Comparison of ENCODE assay signal across 2 cellular contexts in the genomic region with DNA sequence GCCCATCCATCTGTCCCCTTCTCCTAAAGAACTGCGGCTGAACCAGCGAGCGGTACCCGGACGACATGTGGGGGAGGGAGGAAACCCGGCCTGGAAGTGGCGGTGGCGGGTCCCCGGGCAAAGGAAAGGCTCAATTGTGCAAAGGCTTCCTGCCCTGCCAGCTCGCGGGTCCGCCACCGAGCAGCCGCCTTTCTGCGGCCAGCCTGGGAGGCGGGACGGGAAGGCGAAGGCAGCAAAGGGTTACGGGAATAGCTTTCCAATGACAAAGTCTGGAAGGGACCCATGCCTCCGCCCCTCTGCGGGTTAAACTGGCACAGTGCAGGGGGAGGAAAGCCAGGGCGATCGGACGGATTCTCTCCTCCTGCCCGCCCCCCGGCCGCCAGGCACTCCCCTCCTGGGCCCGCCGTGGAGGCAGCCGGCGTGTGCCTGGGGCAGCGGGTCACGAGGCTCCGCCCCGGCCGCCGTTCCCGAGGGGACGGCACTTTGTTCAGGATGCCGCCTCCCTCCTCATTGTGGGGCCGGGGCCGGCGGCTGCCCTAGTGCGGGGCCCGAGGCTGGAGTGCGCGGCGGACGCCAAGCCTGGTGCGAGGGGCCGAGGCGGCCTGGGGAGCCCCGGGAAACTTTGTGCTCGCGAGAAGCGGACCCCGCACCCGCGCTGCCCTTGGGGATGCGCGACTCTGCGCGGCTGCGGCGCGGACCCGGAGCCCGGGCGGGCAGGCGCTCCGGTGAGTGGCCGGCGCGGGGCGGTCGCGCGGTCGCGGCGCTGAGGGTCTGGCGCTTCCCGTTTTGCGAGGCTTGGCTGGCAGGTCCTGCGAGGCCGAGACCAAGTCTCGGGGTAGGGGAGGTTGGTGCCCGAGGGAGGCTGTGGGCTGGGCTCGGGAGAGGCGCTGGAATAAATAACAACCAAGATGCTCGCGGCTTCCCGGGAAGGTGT.
TF ChIP-seq lines count a peak whose summit lies in the region.

A gene with protein sequence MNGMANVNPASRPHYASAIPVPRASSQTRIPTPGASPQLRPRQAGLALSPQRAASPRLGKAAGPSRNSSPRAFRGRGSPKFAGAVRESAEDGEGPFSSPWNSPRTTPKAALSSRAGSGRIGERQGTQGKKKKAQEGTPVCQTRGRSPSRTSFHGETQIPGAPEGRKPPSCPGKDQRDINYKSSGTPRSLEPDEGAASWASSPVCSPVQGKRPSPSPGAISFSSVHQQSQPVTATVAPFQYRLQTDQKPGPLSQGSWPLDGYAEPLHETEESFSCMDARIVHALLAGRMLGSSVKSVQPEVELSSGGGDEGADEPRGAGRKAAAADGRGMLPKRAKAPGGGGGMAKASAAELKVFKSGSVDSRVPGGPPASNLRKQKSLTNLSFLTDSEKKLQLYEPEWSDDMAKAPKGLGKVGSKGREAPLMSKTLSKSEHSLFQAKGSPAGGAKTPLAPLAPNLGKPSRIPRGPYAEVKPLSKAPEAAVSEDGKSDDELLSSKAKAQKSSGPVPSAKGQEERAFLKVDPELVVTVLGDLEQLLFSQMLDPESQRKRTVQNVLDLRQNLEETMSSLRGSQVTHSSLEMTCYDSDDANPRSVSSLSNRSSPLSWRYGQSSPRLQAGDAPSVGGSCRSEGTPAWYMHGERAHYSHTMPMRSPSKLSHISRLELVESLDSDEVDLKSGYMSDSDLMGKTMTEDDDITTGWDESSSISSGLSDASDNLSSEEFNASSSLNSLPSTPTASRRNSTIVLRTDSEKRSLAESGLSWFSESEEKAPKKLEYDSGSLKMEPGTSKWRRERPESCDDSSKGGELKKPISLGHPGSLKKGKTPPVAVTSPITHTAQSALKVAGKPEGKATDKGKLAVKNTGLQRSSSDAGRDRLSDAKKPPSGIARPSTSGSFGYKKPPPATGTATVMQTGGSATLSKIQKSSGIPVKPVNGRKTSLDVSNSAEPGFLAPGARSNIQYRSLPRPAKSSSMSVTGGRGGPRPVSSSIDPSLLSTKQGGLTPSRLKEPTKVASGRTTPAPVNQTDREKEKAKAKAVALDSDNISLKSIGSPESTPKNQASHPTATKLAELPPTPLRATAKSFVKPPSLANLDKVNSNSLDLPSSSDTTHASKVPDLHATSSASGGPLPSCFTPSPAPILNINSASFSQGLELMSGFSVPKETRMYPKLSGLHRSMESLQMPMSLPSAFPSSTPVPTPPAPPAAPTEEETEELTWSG (N-terminal part only) (plus strand): TSS at position 510 of the 934 bp plus-strand sequence. CDS start 83,758 bp downstream, outside the sequence.

TF ChIP-seq in SK-N-SH, 30 proteins besides CTCF, POLR2A, EP300 and RAD21 (continues in another document):
- no peak for TF ChIP-seq NRF1 (IDR thresholded peaks at IDR 0.05; ENCODE audit: low read depth, low read length)
- no peak for TF ChIP-seq IRF3 (IDR thresholded peaks at IDR 0.05; ENCODE audit: low read depth, low read length)
- TF ChIP-seq ELF1 (IDR thresholded peaks at IDR 0.05): no peak
- no peak for TF ChIP-seq EZH2phosphoT487 (IDR thresholded peaks at IDR 0.05; ENCODE audit: borderline replicate concordance, low read depth)
- peak; percentile 59 for TF ChIP-seq CHD2 (IDR thresholded peaks at IDR 0.05; ENCODE audit: low read length, partially characterized antibody)
- TF ChIP-seq SMC3 (IDR thresholded peaks at IDR 0.05; ENCODE audit: low read depth, low read length): no peak
- peak; percentile 65 for TF ChIP-seq TCF12 (IDR thresholded peaks at IDR 0.05)
- peak; percentile 71; the same call in 1 of the 2 replicates for TF ChIP-seq MXI1 (IDR thresholded peaks at IDR 0.05; ENCODE audit: low read depth, low read length)
- TF ChIP-seq GATA2 (CRISPR knock-in tag; IDR thresholded peaks at IDR 0.05): no peak
- TF ChIP-seq MEF2A (IDR thresholded peaks at IDR 0.05; ENCODE audit: borderline replicate concordance, low read depth): no peak; the same call in 1 of the 2 replicates
- peak; percentile 61; the same call in 1 of the 2 replicates for TF ChIP-seq POLR2AphosphoS5 (IDR thresholded peaks at IDR 0.05; ENCODE audit: low read depth, low read length)
- TF ChIP-seq GABPA (IDR thresholded peaks at IDR 0.05; ENCODE audit: low read depth): no peak
- TF ChIP-seq RFX5 (IDR thresholded peaks at IDR 0.05; ENCODE audit: low read length): no peak
- TF ChIP-seq, protein P1, sequence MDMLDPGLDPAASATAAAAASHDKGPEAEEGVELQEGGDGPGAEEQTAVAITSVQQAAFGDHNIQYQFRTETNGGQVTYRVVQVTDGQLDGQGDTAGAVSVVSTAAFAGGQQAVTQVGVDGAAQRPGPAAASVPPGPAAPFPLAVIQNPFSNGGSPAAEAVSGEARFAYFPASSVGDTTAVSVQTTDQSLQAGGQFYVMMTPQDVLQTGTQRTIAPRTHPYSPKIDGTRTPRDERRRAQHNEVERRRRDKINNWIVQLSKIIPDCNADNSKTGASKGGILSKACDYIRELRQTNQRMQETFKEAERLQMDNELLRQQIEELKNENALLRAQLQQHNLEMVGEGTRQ (IDR thresholded peaks at IDR 0.05; ENCODE audit: borderline replicate concordance, low read depth, low read length): no peak
- peak; percentile 21 for TF ChIP-seq PBX3 (IDR thresholded peaks at IDR 0.05)
- TF ChIP-seq, protein P2, sequence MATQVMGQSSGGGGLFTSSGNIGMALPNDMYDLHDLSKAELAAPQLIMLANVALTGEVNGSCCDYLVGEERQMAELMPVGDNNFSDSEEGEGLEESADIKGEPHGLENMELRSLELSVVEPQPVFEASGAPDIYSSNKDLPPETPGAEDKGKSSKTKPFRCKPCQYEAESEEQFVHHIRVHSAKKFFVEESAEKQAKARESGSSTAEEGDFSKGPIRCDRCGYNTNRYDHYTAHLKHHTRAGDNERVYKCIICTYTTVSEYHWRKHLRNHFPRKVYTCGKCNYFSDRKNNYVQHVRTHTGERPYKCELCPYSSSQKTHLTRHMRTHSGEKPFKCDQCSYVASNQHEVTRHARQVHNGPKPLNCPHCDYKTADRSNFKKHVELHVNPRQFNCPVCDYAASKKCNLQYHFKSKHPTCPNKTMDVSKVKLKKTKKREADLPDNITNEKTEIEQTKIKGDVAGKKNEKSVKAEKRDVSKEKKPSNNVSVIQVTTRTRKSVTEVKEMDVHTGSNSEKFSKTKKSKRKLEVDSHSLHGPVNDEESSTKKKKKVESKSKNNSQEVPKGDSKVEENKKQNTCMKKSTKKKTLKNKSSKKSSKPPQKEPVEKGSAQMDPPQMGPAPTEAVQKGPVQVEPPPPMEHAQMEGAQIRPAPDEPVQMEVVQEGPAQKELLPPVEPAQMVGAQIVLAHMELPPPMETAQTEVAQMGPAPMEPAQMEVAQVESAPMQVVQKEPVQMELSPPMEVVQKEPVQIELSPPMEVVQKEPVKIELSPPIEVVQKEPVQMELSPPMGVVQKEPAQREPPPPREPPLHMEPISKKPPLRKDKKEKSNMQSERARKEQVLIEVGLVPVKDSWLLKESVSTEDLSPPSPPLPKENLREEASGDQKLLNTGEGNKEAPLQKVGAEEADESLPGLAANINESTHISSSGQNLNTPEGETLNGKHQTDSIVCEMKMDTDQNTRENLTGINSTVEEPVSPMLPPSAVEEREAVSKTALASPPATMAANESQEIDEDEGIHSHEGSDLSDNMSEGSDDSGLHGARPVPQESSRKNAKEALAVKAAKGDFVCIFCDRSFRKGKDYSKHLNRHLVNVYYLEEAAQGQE (IDR thresholded peaks at IDR 0.05; ENCODE audit: low read depth, low read length): 0 out of 2 replicates have a peak, but pooled peaks have one; percentile 15

TF ChIP-seq in H1, 55 proteins besides CTCF, POLR2A, EP300 and RAD21:
- TF ChIP-seq SUZ12 (IDR thresholded peaks at IDR 0.05; ENCODE audit: low read length) (peak; percentile 51; the same call in 1 of the 2 replicates), KDM4A (IDR thresholded peaks at IDR 0.05; ENCODE audit: low read depth, low read length, severe bottlenecking) (peak; percentile 92), TEAD4 (IDR thresholded peaks at IDR 0.05; ENCODE audit: low read depth, low read length) (0 out of 2 replicates have a peak, but pooled peaks have one; percentile 1), GTF2F1 (IDR thresholded peaks at IDR 0.05; ENCODE audit: borderline replicate concordance, low read depth, low read length) (no peak), NANOG (IDR thresholded peaks at IDR 0.05; ENCODE audit: insufficient read depth, low read depth, low read length, poor library complexity, severe bottlenecking) (no peak), CREB1 (IDR thresholded peaks at IDR 0.05) (no peak), EZH2 (IDR thresholded peaks at IDR 0.05; ENCODE audit: low read depth, low read length, severe bottlenecking) (no peak), POU5F1 (IDR thresholded peaks at IDR 0.05; ENCODE audit: low read depth, low read length) (no peak), SIN3A (conservative IDR thresholded peaks at IDR 0.05 in 1 of 2, IDR thresholded peaks at IDR 0.05 in 1 of 2; ENCODE audit: low read depth in 1 of 2, low read length in 2 of 2) (peak in 1 of 2 experiments; percentile 70; a peak in 3 of 4 replicates), SAP30 (IDR thresholded peaks at IDR 0.05; ENCODE audit: insufficient read depth, insufficient replicate concordance, low read length) (peak; percentile 60), ASH2L (IDR thresholded peaks at IDR 0.05; ENCODE audit: low read length) (peak; percentile 65), E2F6 (IDR thresholded peaks at IDR 0.05) (no peak; the same call in 1 of the 2 replicates), BACH1 (IDR thresholded peaks at IDR 0.05; ENCODE audit: low read length) (no peak), PHF8 (conservative IDR thresholded peaks at IDR 0.05; ENCODE audit: low read depth, low read length) (no peak; the same call in 1 of the 2 replicates), HDAC2 (IDR thresholded peaks at IDR 0.05; ENCODE audit: borderline replicate concordance in 1 of 2, low read depth in 2 of 2, low read length in 2 of 2) (0 out of 4 replicates have a peak, but pooled peaks have one; percentile 8 to 54), ZNF274 (IDR thresholded peaks at IDR 0.05; ENCODE audit: borderline replicate concordance, extremely low read depth, low read length) (no peak), BCL11A (IDR thresholded peaks at IDR 0.05; ENCODE audit: low read depth in 2 of 2, low read length in 2 of 2) (no peak), ATF2 (IDR thresholded peaks at IDR 0.05; ENCODE audit: low read length) (no peak), SP1 (IDR thresholded peaks at IDR 0.05; ENCODE audit: low read depth, low read length) (no peak), JUND (IDR thresholded peaks at IDR 0.05; ENCODE audit: low read length) (no peak)
- TF ChIP-seq, protein P3, sequence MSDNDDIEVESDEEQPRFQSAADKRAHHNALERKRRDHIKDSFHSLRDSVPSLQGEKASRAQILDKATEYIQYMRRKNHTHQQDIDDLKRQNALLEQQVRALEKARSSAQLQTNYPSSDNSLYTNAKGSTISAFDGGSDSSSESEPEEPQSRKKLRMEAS (IDR thresholded peaks at IDR 0.05): peak; percentile 7; the same call in 1 of the 2 replicates
- TF ChIP-seq, protein P1 (IDR thresholded peaks at IDR 0.05; ENCODE audit: low read length): no peak
